ENCODE assay signal across 22 cellular contexts in genomic region chr15:61639491-61639890, GRCh38.
DNase-seq lines count a peak whose midpoint lies in the region; ATAC-seq and TF ChIP-seq lines count a peak whose summit lies in the region.
"Had no signal": no experiment of that assay in that cellular context is flagged by ENCODE, and none has a peak within 500 bp of the region (broad histone marks: within the 10 kb centered on the region; RNA-seq: fewer than 3 reads in every experiment).

No MANE protein-coding gene starts in this region.

- no peaks in the 10 kb centered on the region for H3K9me3 ChIP-seq in gastrocnemius medialis
- H3K9me3 ChIP-seq: tibial nerve had no signal

- no peak for TF ChIP-seq POLR2A in gastrocnemius medialis (IDR thresholded peaks at IDR 0.05)

- peak overlapping the region in 2 of 4 donors; percentile 2 to 74 for H3K27ac ChIP-seq in gastrocnemius medialis
- H3K27ac ChIP-seq: parathyroid adenoma, tibial nerve had no signal

- no peaks in the 10 kb centered on the region for H3K27me3 ChIP-seq in gastrocnemius medialis
- no peaks in the 10 kb centered on the region; the same call in 1 of the 2 replicates for H3K27me3 ChIP-seq in H7 (ENCODE audit: control insufficient read depth, insufficient read depth, low read length)
- H3K27me3 ChIP-seq: tibial nerve had no signal

- in situ Hi-C loops in gastrocnemius medialis (cut with MboI; ENCODE audit: low sequenced_read_pairs in 4 of 4) = no loop called here

- ATAC-seq in gastrocnemius medialis = peak; percentile 91 to 98
- ATAC-seq in HG03342 (IDR thresholded peaks at IDR 0.05; ENCODE audit: unreplicated experiment) = no peak
- ATAC-seq: activated CD4-positive, CD25-positive, alpha-beta regulatory T cell treated with anti-CD3 and anti-CD28 coated beads, Interleukin-2, amount 50 U/mL, for 24 hours; K562; sciatic nerve; stimulated activated naive CD8-positive, alpha-beta T cell treated with anti-CD3 and anti-CD28 coated beads, Interleukin-15, amount 100 ng/mL, for 72 hours; T-cell had no signal

- peaks cover 6 to 18% of the 10 kb centered on the region in 2 donors for H3K4me1 ChIP-seq in gastrocnemius medialis
- H3K4me1 ChIP-seq: parathyroid adenoma, tibial nerve had no signal

- DNase-seq in NCI-H1105 (lab: John Stamatoyannopoulos, UW) = peak; percentile 89
- peak; percentile 69 for DNase-seq in NCI-H187 treated with DMSO at 0.1 percent for 48 hours (lab: John Stamatoyannopoulos, UW)
- DNase-seq in NCI-H82 (lab: John Stamatoyannopoulos, UW) = peak; percentile 98
- peak; percentile 57 to 77 for DNase-seq in gastrocnemius medialis
- no peak for DNase-seq in H7
- no peak for DNase-seq in cerebellum (ENCODE audit: low spot score)
- DNase-seq: activated CD4-positive, alpha-beta memory T cell treated with anti-CD3 and anti-CD28 coated beads for 36 hours; activated naive CD8-positive, alpha-beta T cell treated with anti-CD3 and anti-CD28 coated beads for 36 hours; central memory CD4-positive, alpha-beta T cell; dermis blood vessel endothelial cell; NCI-H1694 treated with DMSO at 0.1 percent for 48 hours; nephron progenitor cell; NK-92 treated with Interleukin-12 subunit alpha and Interleukin-12 subunit beta, amount 100 ng/mL, for 24 hours; SIG-M5; stimulated activated naive CD8-positive, alpha-beta T cell treated with anti-CD3 and anti-CD28 coated beads, Interleukin-15, amount 100 ng/mL, for 72 hours; T-cell had no signal

- H3K36me3 ChIP-seq in gastrocnemius medialis (no peaks in the 10 kb centered on the region), H7 (replicated peaks; ENCODE audit: control insufficient read depth, insufficient read depth, low read length) (no peaks in the 10 kb centered on the region)
- H3K36me3 ChIP-seq: tibial nerve had no signal

- intact Hi-C loops in gastrocnemius medialis (cut with DNase I; ENCODE audit: low total_unique reads) = no loop called here

- TF ChIP-seq CTCF in gastrocnemius medialis (IDR thresholded peaks at IDR 0.05 in 4 of 5, conservative IDR thresholded peaks at IDR 0.05 in 1 of 5) = no peak

- H3K4me3 ChIP-seq in gastrocnemius medialis (peak overlapping the region in 1 of 4 donors; percentile 7), H7 (ENCODE audit: insufficient read depth, low read depth, low read length) (no peak overlapping the region)
- H3K4me3 ChIP-seq: K562, tibial nerve had no signal

Comparison
In these comparisons a context has a peak if more than half of its experiments do, and no peak if none do; other contexts are left out.
1. DNase-seq: peak in NCI-H1105 (single experiment), NCI-H187 treated with DMSO at 0.1 percent for 48 hours (single experiment), NCI-H82 (single experiment) and gastrocnemius medialis (2 of 2); none in H7 (single experiment) and cerebellum (single experiment).